1 cellular context compared by ENCODE assay signal in the genomic region with DNA sequence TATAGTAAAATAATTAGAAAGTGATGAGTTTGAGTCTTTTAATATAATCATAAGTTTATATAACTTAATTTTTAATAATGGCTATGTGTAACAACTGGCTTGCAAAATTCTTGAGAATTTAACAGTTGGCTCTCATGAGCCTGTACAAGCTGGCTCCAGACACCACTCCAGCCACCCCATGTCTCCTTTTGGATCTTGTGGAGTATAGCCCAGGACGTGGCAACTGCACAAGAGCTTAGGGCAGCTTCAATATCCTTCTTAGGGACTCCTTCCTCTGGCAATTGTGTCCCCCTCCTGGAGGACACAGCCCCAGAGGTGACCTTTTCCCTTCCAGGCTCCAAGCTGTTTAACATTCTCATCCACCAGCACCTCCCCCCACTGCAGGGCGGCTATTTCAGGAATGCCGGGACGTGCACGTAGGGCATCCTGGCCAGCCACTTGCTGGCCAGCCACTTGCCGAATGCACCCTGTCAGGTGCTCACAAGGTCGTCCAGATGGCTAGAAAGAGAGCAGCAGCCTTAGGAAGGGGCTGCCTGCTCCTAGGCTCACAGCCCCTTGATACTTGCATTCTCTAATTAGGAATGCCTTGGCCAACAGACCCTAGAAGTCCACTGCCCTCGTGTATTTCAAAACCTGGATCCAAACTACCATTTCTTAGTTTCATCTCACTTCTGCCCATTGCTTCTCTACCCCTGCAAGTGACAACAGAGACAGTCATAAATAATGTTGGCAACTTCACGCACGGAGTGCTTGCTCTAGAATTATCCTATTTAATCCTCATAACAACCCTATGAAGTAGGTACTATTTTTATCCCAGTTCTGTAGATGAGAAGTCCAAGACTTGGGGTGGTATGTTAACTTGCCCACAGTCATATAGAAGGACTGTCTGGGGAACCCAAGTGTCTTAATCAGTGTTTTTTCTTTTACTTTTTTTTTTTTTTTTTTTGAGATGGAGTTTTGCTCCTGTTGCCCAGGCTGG.
A peak's percentile ranks its signal among the peaks of the same experiment; 100 is the strongest.
TF ChIP-seq lines count a peak whose summit lies in the region.

No MANE protein-coding gene starts in this region.

TF ChIP-seq in GM23338, 12 proteins besides CTCF, POLR2A, EP300 and RAD21:
- TF ChIP-seq, protein P1, sequence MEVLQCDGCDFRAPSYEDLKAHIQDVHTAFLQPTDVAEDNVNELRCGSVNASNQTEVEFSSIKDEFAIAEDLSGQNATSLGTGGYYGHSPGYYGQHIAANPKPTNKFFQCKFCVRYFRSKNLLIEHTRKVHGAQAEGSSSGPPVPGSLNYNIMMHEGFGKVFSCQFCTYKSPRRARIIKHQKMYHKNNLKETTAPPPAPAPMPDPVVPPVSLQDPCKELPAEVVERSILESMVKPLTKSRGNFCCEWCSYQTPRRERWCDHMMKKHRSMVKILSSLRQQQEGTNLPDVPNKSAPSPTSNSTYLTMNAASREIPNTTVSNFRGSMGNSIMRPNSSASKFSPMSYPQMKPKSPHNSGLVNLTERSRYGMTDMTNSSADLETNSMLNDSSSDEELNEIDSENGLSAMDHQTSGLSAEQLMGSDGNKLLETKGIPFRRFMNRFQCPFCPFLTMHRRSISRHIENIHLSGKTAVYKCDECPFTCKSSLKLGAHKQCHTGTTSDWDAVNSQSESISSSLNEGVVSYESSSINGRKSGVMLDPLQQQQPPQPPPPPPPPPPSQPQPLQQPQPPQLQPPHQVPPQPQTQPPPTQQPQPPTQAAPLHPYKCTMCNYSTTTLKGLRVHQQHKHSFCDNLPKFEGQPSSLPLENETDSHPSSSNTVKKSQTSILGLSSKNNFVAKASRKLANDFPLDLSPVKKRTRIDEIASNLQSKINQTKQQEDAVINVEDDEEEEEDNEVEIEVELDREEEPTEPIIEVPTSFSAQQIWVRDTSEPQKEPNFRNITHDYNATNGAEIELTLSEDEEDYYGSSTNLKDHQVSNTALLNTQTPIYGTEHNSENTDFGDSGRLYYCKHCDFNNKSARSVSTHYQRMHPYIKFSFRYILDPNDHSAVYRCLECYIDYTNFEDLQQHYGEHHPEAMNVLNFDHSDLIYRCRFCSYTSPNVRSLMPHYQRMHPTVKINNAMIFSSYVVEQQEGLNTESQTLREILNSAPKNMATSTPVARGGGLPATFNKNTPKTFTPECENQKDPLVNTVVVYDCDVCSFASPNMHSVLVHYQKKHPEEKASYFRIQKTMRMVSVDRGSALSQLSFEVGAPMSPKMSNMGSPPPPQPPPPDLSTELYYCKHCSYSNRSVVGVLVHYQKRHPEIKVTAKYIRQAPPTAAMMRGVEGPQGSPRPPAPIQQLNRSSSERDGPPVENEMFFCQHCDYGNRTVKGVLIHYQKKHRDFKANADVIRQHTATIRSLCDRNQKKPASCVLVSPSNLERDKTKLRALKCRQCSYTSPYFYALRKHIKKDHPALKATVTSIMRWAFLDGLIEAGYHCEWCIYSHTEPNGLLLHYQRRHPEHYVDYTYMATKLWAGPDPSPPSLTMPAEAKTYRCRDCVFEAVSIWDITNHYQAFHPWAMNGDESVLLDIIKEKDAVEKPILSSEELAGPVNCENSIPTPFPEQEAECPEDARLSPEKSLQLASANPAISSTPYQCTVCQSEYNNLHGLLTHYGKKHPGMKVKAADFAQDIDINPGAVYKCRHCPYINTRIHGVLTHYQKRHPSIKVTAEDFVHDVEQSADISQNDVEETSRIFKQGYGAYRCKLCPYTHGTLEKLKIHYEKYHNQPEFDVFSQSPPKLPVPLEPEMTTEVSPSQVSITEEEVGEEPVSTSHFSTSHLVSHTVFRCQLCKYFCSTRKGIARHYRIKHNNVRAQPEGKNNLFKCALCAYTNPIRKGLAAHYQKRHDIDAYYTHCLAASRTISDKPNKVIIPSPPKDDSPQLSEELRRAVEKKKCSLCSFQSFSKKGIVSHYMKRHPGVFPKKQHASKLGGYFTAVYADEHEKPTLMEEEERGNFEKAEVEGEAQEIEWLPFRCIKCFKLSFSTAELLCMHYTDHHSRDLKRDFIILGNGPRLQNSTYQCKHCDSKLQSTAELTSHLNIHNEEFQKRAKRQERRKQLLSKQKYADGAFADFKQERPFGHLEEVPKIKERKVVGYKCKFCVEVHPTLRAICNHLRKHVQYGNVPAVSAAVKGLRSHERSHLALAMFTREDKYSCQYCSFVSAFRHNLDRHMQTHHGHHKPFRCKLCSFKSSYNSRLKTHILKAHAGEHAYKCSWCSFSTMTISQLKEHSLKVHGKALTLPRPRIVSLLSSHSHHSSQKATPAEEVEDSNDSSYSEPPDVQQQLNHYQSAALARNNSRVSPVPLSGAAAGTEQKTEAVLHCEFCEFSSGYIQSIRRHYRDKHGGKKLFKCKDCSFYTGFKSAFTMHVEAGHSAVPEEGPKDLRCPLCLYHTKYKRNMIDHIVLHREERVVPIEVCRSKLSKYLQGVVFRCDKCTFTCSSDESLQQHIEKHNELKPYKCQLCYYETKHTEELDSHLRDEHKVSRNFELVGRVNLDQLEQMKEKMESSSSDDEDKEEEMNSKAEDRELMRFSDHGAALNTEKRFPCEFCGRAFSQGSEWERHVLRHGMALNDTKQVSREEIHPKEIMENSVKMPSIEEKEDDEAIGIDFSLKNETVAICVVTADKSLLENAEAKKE (CRISPR knock-in tag; IDR thresholded peaks at IDR 0.05) = 0 out of 2 replicates have a peak, but pooled peaks have one; percentile 12
- TF ChIP-seq, protein P2, sequence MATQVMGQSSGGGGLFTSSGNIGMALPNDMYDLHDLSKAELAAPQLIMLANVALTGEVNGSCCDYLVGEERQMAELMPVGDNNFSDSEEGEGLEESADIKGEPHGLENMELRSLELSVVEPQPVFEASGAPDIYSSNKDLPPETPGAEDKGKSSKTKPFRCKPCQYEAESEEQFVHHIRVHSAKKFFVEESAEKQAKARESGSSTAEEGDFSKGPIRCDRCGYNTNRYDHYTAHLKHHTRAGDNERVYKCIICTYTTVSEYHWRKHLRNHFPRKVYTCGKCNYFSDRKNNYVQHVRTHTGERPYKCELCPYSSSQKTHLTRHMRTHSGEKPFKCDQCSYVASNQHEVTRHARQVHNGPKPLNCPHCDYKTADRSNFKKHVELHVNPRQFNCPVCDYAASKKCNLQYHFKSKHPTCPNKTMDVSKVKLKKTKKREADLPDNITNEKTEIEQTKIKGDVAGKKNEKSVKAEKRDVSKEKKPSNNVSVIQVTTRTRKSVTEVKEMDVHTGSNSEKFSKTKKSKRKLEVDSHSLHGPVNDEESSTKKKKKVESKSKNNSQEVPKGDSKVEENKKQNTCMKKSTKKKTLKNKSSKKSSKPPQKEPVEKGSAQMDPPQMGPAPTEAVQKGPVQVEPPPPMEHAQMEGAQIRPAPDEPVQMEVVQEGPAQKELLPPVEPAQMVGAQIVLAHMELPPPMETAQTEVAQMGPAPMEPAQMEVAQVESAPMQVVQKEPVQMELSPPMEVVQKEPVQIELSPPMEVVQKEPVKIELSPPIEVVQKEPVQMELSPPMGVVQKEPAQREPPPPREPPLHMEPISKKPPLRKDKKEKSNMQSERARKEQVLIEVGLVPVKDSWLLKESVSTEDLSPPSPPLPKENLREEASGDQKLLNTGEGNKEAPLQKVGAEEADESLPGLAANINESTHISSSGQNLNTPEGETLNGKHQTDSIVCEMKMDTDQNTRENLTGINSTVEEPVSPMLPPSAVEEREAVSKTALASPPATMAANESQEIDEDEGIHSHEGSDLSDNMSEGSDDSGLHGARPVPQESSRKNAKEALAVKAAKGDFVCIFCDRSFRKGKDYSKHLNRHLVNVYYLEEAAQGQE (IDR thresholded peaks at IDR 0.05; ENCODE audit: unreplicated experiment) = no peak
- TF ChIP-seq CREB1 (CRISPR knock-in tag; IDR thresholded peaks at IDR 0.05; ENCODE audit: low read depth) (peak; percentile 56), ZNF331 (CRISPR knock-in tag; IDR thresholded peaks at IDR 0.05; ENCODE audit: low read depth) (no peak)
